Comparison of ENCODE assay signal across 8 cellular contexts in genomic region chr7:105429746-105430612, GRCh38. TPM values are rescaled to one million over a fixed set of nuclear protein-coding genes. Genes with fewer than 3 reads are reported as not detected.
DNase-seq lines count a peak whose midpoint lies in the region; ATAC-seq, FAIRE-seq and TF ChIP-seq lines count a peak whose summit lies in the region.

No MANE protein-coding gene starts in this region.

- TF ChIP-seq POLR2A in HepG2 (IDR thresholded peaks at IDR 0.05; ENCODE audit: insufficient read depth in 1 of 2, low read depth in 2 of 2, low read length in 2 of 2) (no peak), stomach (IDR thresholded peaks at IDR 0.05) (no peak)

- TF ChIP-seq CTCF in bronchial epithelial cell (IDR thresholded peaks at IDR 0.05; ENCODE audit: insufficient read depth, low read length, severe bottlenecking) (peak; percentile 48), HepG2 (CRISPR knock-in tag; IDR thresholded peaks at IDR 0.05) (peak; percentile 75), stomach (IDR thresholded peaks at IDR 0.05) (peak in 5 of 7 experiments; percentile 21 to 53 (median 35))

- BruUV-seq in HepG2 (replicated peaks; lab: Mats Ljungman, UMichigan), result no TSS peak

- H3K4me2 ChIP-seq in HepG2 (ENCODE audit: low read depth, low read length), result no peak overlapping the region

- FAIRE-seq in bronchial epithelial cell (lab: Jason Lieb, UNC) (no peak), HepG2 (lab: Jason Lieb, UNC) (peak; percentile 60)

- H4K20me1 ChIP-seq in HepG2 (ENCODE audit: insufficient read depth, low read length), result no peaks in the 10 kb centered on the region

- peak; percentile 34 for DNase-seq in activated CD4-positive, CD25-positive, alpha-beta regulatory T cell treated with anti-CD3 and anti-CD28 coated beads, Interleukin-2, amount 50 U/mL, for 16 hours (ENCODE audit: low read depth, low spot score)
- DNase-seq in activated CD4-positive, CD25-positive, alpha-beta regulatory T cell treated with anti-CD3 and anti-CD28 coated beads, Interleukin-2, amount 50 U/mL, for 72 hours, result no peak
- peak; percentile 68 for DNase-seq in LoVo (ENCODE audit: low spot score)
- DNase-seq in T-helper 1 cell, result peak in 4 of 5 donors; percentile 17 to 55 (median 36)
- DNase-seq in bronchial epithelial cell (ENCODE audit: low read depth), result peak; percentile 63
- peak; percentile 50 for DNase-seq in HepG2 (ENCODE audit: low spot score)
- DNase-seq in stomach, result peak; percentile 68
- no peak for DNase-seq in NCI-H226

- in situ Hi-C loops in HepG2 (cut with HindIII; ENCODE audit: extremely low pct_ligation_motif_present, low pct_unique_long_range_greater_than_20kb), result no loop called here

- no peaks in the 10 kb centered on the region for H3K4me1 ChIP-seq in HepG2 (ENCODE audit: insufficient read depth, low read length)
- peaks cover 0 to 6% (median 0%) of the 10 kb centered on the region in 4 donors for H3K4me1 ChIP-seq in stomach

- intact Hi-C loops in HepG2 (cut with micrococcal nuclease; ENCODE audit: unreplicated experiment) (loop anchor here (1.0 kb wide), 2 partner anchors 29 to 159 kb away; no protein-coding TSS in a partner anchor), stomach (cut with DNase I; ENCODE audit: low total_unique reads) (no loop called here)

- ATAC-seq in HepG2, result peak; percentile 54

- no peak overlapping the region for H3K9ac ChIP-seq in HepG2 (ENCODE audit: insufficient read depth, low read depth, low read length)

- no peaks in the 10 kb centered on the region for H3K79me2 ChIP-seq in HepG2 (ENCODE audit: insufficient read depth, low read length)

- no peak overlapping the region for H3K4me3 ChIP-seq in bronchial epithelial cell (ENCODE audit: low read depth, low read length)
- no peak overlapping the region for H3K4me3 ChIP-seq in HepG2 (replicated peaks in 1 of 3; ENCODE audit: insufficient read depth in 1 of 3, low read depth in 2 of 3, low read length in 3 of 3)
- H3K4me3 ChIP-seq in stomach, result no peak overlapping the region

- H3K9me3 ChIP-seq in HepG2 (ENCODE audit: low read length), result no peaks in the 10 kb centered on the region
- H3K9me3 ChIP-seq in stomach, result no peaks in the 10 kb centered on the region

- TF ChIP-seq EP300 in HepG2 (IDR thresholded peaks at IDR 0.05; ENCODE audit: low read depth in 2 of 2, low read length in 2 of 2) (no peak), HepG2 (CRISPR knock-in tag; IDR thresholded peaks at IDR 0.05; ENCODE audit: borderline replicate concordance) (no peak), stomach (IDR thresholded peaks at IDR 0.05) (no peak)

- no peak overlapping the region for H2AFZ ChIP-seq in HepG2 (ENCODE audit: low read length)

- POLR2A ChIA-PET in HepG2 (lab: Yijun Ruan, JAX), result no interaction called here

- 8% methylated on average over 4 of the region's 4 CpGs for WGBS in HepG2 (ENCODE audit: low lambda C conversion rate)
- WGBS in stomach, 5 donors, result 21 to 59% (median 32%) methylated on average over 4 of the region's 4 CpGs

- peak; percentile 11; the same call in 1 of the 2 replicates for TF ChIP-seq RAD21 in HepG2 (CRISPR knock-in tag; IDR thresholded peaks at IDR 0.05)

- no peaks in the 10 kb centered on the region for H3K36me3 ChIP-seq in bronchial epithelial cell (ENCODE audit: control insufficient read depth, insufficient read depth, low read length)
- H3K36me3 ChIP-seq in HepG2 (replicated peaks in 1 of 2; ENCODE audit: control insufficient read depth in 1 of 2, insufficient read depth in 2 of 2, low read length in 2 of 2), result no peaks in the 10 kb centered on the region
- no peaks in the 10 kb centered on the region for H3K36me3 ChIP-seq in stomach

- CTCF ChIA-PET in HepG2 (lab: Yijun Ruan, JAX; ENCODE audit: low intra/inter-chr PET ratio, low total read pairs), result interaction anchor here (0.7 to 1.0 kb wide), 2 partner anchors 29 to 508 kb away, joined by 4 read pairs; no protein-coding TSS in a partner anchor

- no peak overlapping the region for H3K27ac ChIP-seq in HepG2 (ENCODE audit: extremely low read length, insufficient read depth, low read length)
- H3K27ac ChIP-seq in stomach, result no peak overlapping the region

- H3K27me3 ChIP-seq in bronchial epithelial cell (ENCODE audit: control insufficient read depth, insufficient read depth, low read length) (no peaks in the 10 kb centered on the region), HepG2 (ENCODE audit: control insufficient read depth in 1 of 2, insufficient read depth in 2 of 2, low read length in 2 of 2) (no peaks in the 10 kb centered on the region), stomach (no peaks in the 10 kb centered on the region)

TF ChIP-seq in HepG2, 621 proteins besides CTCF, POLR2A, EP300 and RAD21 (continues in another document):
- TF ChIP-seq GATAD1 (CRISPR knock-in tag; IDR thresholded peaks at IDR 0.05) (no peak), ZXDC (CRISPR knock-in tag; IDR thresholded peaks at IDR 0.05) (no peak), SAFB2 (CRISPR knock-in tag; IDR thresholded peaks at IDR 0.05; ENCODE audit: borderline replicate concordance, low read depth) (no peak), ARID2 (CRISPR knock-in tag; IDR thresholded peaks at IDR 0.05; ENCODE audit: borderline replicate concordance) (no peak), RXRA (CRISPR knock-in tag; IDR thresholded peaks at IDR 0.05) (no peak), AHR (CRISPR knock-in tag; IDR thresholded peaks at IDR 0.05) (no peak), ATF3 (CRISPR knock-in tag; IDR thresholded peaks at IDR 0.05) (no peak), KAT8 (CRISPR knock-in tag; IDR thresholded peaks at IDR 0.05) (no peak), ZNF333 (CRISPR knock-in tag; IDR thresholded peaks at IDR 0.05; ENCODE audit: borderline replicate concordance) (no peak)

RNA-seq across cellular contexts. Expression of gene SRPK2, which starts 41.3 kb away (rescaled TPM):
- 43.4 and 70.0 TPM in 2 replicates for total RNA-seq in bronchial epithelial cell
- 22.3 and 31.5 TPM in 2 replicates for total RNA-seq in HepG2 (2016; rRNA removed; fragmentation: Illumina TruSeq; extraction: Trizol)
- total RNA-seq in HepG2 (2016; cell fraction: cytosol; rRNA removed; fragmentation: Illumina TruSeq; extraction: Trizol; ENCODE audit: low read depth), result 9.1 and 9.5 TPM in 2 replicates
- 21.0 and 28.4 TPM in 2 replicates for total RNA-seq in HepG2 (2016; cell fraction: insoluble cytoplasmic fraction; rRNA removed; fragmentation: Illumina TruSeq; extraction: Trizol)
- total RNA-seq in HepG2 (2016; cell fraction: membrane; rRNA removed; fragmentation: Illumina TruSeq; extraction: Trizol), result 12.6 and 15.9 TPM in 2 replicates
- 26.1 and 28.5 TPM in 2 replicates for total RNA-seq in HepG2 (2016; cell fraction: nucleus; rRNA removed; fragmentation: Illumina TruSeq; extraction: Trizol)
- polyA plus RNA-seq in HepG2 (2011; rRNA removed), result 9.5 and 10.1 TPM in 2 replicates
- 4.8 and 6.4 TPM in 2 replicates for polyA plus RNA-seq in HepG2 (2011; cell fraction: cytosol; rRNA removed)
- polyA plus RNA-seq in HepG2 (2011; cell fraction: nucleus; rRNA removed), result 7.4 and 10.5 TPM in 2 replicates
- polyA plus RNA-seq in HepG2 (2012), result 18.8 and 19.8 TPM in 2 replicates
- polyA plus RNA-seq in HepG2 (2016; cell fraction: cytosol; fragmentation: Illumina TruSeq; extraction: Trizol; ENCODE audit: low read depth), result 2.7 and 3.3 TPM in 2 replicates
- 29.0 and 30.2 TPM in 2 replicates for polyA plus RNA-seq in HepG2 (2016; cell fraction: insoluble cytoplasmic fraction; fragmentation: Illumina TruSeq; extraction: Trizol; ENCODE audit: low read depth)
- 7.4 and 8.2 TPM in 2 replicates for polyA plus RNA-seq in HepG2 (2016; cell fraction: membrane; fragmentation: Illumina TruSeq; extraction: Trizol; ENCODE audit: low read depth)
- polyA plus RNA-seq in HepG2 (2016; cell fraction: nucleus; fragmentation: Illumina TruSeq; extraction: Trizol; ENCODE audit: insufficient read depth, low read depth), result 24.8 and 26.1 TPM in 2 replicates
- polyA minus RNA-seq in HepG2 (2011; rRNA and poly(A)+ RNA removed; ENCODE audit: low replicate concordance), result 6.8 and 12.0 TPM in 2 replicates
- polyA minus RNA-seq in HepG2 (2011; cell fraction: cytosol; rRNA and poly(A)+ RNA removed), result 10.2 and 13.7 TPM in 2 replicates
- 32.6 and 37.0 TPM in 2 replicates for polyA minus RNA-seq in HepG2 (2011; cell fraction: nucleus; rRNA and poly(A)+ RNA removed)
- 100 to 1,000 TPM in 1 of 5 donors, 10 to 100 TPM in 4; 19.6 to 109 (median 38.5) TPM for total RNA-seq in stomach
- 10 to 100 TPM in 2 of 3 donors, 1 to 10 TPM in 1; 7.6 to 21.2 (median 13.0) TPM for polyA plus RNA-seq in stomach

Comparison
In these comparisons a context has a peak if more than half of its experiments do, and no peak if none do; other contexts are left out.
1. DNase-seq: peak in activated CD4-positive, CD25-positive, alpha-beta regulatory T cell treated with anti-CD3 and anti-CD28 coated beads, Interleukin-2, amount 50 U/mL, for 16 hours (single experiment), LoVo (single experiment), T-helper 1 cell (4 of 5), bronchial epithelial cell (single experiment), HepG2 (single experiment) and stomach (single experiment); none in activated CD4-positive, CD25-positive, alpha-beta regulatory T cell treated with anti-CD3 and anti-CD28 coated beads, Interleukin-2, amount 50 U/mL, for 72 hours (single experiment) and NCI-H226 (single experiment).
2. Peak in every context shown above with its lines, with median percentiles within 50 percentile points of each other: CTCF ChIP-seq.